In genomic region chr6:43434001-43434400, GRCh38 we compare ENCODE assay signal across 1 cellular context.
A peak's percentile ranks its signal among the peaks of the same experiment; 100 is the strongest.
TF ChIP-seq lines count a peak whose summit lies in the region.

No MANE protein-coding gene starts in this region.

TF ChIP-seq in K562, 482 proteins besides CTCF, POLR2A, EP300 and RAD21:
- 0 out of 2 replicates have a peak, but pooled peaks have one; percentile 33 for TF ChIP-seq ZNF282 (CRISPR knock-in tag; IDR thresholded peaks at IDR 0.05)
- no peak for TF ChIP-seq MAFG (tag; conservative IDR thresholded peaks at IDR 0.05)
TF ChIP-seq in K562: peak in this region for 1.
